ENCODE assay signal across 2 cellular contexts in the genomic region with DNA sequence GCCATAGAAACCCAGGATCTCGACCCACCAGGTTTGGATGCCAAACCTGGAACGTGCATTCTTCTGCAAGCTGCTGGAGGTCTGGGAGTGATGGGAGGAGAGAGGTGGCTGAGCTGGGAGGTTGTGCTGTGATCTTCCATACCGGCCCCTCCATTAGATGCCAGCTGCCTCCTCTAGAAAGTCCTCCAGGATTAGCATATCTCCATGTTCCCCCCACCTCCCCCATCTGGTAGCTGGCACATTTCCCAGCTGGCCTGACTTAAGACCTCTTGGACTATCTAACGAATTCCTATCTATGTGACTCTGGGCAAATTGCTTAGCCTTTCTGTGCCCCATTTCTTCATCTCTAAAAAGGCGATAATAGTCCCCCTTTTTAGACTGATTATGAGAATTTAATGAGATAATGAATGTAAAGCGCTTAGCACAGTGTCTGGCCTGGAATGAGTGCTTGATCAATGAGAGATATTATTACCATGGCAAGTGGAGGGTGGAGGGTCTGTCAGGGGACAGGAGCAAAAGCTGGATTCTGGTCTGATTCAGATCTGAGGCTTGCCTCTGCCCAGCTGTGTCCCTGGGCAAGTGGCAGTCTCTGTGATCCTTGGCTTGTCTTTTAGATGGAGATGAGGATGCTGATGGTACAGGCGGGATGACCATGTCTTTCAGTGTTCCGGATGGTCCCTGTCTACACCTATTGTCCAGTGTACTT.
TF ChIP-seq lines count a peak whose summit lies in the region.

No MANE protein-coding gene starts in this region.

TF ChIP-seq in SK-N-SH, 30 proteins besides CTCF, POLR2A, EP300 and RAD21 (continued from another document):
- TF ChIP-seq, protein P1, sequence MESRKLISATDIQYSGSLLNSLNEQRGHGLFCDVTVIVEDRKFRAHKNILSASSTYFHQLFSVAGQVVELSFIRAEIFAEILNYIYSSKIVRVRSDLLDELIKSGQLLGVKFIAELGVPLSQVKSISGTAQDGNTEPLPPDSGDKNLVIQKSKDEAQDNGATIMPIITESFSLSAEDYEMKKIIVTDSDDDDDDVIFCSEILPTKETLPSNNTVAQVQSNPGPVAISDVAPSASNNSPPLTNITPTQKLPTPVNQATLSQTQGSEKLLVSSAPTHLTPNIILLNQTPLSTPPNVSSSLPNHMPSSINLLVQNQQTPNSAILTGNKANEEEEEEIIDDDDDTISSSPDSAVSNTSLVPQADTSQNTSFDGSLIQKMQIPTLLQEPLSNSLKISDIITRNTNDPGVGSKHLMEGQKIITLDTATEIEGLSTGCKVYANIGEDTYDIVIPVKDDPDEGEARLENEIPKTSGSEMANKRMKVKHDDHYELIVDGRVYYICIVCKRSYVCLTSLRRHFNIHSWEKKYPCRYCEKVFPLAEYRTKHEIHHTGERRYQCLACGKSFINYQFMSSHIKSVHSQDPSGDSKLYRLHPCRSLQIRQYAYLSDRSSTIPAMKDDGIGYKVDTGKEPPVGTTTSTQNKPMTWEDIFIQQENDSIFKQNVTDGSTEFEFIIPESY (IDR thresholded peaks at IDR 0.05; ENCODE audit: borderline replicate concordance, low read depth): no peak

TF ChIP-seq in SK-N-SH treated with all-trans-retinoic acid at 6 μM for 48 hours, 23 proteins besides CTCF, POLR2A, EP300 and RAD21 (continued from another document):
- TF ChIP-seq TSHZ2 (CRISPR knock-in tag; IDR thresholded peaks at IDR 0.05): no peak
- no peak for TF ChIP-seq ZNF8 (CRISPR knock-in tag; IDR thresholded peaks at IDR 0.05)
- TF ChIP-seq ZFP3 (CRISPR knock-in tag; IDR thresholded peaks at IDR 0.05): no peak
- TF ChIP-seq TOX (CRISPR knock-in tag; IDR thresholded peaks at IDR 0.05; ENCODE audit: borderline replicate concordance): no peak
- TF ChIP-seq, protein P2, sequence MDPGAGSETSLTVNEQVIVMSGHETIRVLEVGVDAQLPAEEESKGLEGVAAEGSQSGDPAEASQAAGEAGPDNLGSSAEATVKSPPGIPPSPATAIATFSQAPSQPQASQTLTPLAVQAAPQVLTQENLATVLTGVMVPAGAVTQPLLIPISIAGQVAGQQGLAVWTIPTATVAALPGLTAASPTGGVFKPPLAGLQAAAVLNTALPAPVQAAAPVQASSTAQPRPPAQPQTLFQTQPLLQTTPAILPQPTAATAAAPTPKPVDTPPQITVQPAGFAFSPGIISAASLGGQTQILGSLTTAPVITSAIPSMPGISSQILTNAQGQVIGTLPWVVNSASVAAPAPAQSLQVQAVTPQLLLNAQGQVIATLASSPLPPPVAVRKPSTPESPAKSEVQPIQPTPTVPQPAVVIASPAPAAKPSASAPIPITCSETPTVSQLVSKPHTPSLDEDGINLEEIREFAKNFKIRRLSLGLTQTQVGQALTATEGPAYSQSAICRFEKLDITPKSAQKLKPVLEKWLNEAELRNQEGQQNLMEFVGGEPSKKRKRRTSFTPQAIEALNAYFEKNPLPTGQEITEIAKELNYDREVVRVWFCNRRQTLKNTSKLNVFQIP (CRISPR knock-in tag; IDR thresholded peaks at IDR 0.05; ENCODE audit: borderline replicate concordance, low read depth): no peak
- no peak for TF ChIP-seq OSR1 (CRISPR knock-in tag; IDR thresholded peaks at IDR 0.05)
- no peak for TF ChIP-seq ARNTL (CRISPR knock-in tag; IDR thresholded peaks at IDR 0.05; ENCODE audit: borderline replicate concordance, low read depth)
- TF ChIP-seq CSRNP3 (CRISPR knock-in tag; IDR thresholded peaks at IDR 0.05): no peak
- TF ChIP-seq TCF4 (CRISPR knock-in tag; IDR thresholded peaks at IDR 0.05; ENCODE audit: borderline replicate concordance): no peak
- no peak for TF ChIP-seq CSDC2 (CRISPR knock-in tag; IDR thresholded peaks at IDR 0.05)
- TF ChIP-seq PPARA (CRISPR knock-in tag; IDR thresholded peaks at IDR 0.05; ENCODE audit: borderline replicate concordance): no peak
- TF ChIP-seq ESRRG (CRISPR knock-in tag; IDR thresholded peaks at IDR 0.05): no peak
- TF ChIP-seq SNAI2 (CRISPR knock-in tag; IDR thresholded peaks at IDR 0.05): no peak
- TF ChIP-seq, protein P3, sequence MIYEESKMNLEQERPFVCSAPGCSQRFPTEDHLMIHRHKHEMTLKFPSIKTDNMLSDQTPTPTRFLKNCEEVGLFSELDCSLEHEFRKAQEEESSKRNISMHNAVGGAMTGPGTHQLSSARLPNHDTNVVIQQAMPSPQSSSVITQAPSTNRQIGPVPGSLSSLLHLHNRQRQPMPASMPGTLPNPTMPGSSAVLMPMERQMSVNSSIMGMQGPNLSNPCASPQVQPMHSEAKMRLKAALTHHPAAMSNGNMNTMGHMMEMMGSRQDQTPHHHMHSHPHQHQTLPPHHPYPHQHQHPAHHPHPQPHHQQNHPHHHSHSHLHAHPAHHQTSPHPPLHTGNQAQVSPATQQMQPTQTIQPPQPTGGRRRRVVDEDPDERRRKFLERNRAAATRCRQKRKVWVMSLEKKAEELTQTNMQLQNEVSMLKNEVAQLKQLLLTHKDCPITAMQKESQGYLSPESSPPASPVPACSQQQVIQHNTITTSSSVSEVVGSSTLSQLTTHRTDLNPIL (CRISPR knock-in tag; IDR thresholded peaks at IDR 0.05; ENCODE audit: low read depth): no peak
- TF ChIP-seq, protein P4, sequence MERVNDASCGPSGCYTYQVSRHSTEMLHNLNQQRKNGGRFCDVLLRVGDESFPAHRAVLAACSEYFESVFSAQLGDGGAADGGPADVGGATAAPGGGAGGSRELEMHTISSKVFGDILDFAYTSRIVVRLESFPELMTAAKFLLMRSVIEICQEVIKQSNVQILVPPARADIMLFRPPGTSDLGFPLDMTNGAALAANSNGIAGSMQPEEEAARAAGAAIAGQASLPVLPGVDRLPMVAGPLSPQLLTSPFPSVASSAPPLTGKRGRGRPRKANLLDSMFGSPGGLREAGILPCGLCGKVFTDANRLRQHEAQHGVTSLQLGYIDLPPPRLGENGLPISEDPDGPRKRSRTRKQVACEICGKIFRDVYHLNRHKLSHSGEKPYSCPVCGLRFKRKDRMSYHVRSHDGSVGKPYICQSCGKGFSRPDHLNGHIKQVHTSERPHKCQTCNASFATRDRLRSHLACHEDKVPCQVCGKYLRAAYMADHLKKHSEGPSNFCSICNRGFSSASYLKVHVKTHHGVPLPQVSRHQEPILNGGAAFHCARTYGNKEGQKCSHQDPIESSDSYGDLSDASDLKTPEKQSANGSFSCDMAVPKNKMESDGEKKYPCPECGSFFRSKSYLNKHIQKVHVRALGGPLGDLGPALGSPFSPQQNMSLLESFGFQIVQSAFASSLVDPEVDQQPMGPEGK (CRISPR knock-in tag; IDR thresholded peaks at IDR 0.05; ENCODE audit: borderline replicate concordance): no peak
- no peak for TF ChIP-seq ZFP30 (CRISPR knock-in tag; IDR thresholded peaks at IDR 0.05)
- TF ChIP-seq RARB (CRISPR knock-in tag; IDR thresholded peaks at IDR 0.05): no peak
